ENCODE assay signal across 1 cellular context in the genomic region with DNA sequence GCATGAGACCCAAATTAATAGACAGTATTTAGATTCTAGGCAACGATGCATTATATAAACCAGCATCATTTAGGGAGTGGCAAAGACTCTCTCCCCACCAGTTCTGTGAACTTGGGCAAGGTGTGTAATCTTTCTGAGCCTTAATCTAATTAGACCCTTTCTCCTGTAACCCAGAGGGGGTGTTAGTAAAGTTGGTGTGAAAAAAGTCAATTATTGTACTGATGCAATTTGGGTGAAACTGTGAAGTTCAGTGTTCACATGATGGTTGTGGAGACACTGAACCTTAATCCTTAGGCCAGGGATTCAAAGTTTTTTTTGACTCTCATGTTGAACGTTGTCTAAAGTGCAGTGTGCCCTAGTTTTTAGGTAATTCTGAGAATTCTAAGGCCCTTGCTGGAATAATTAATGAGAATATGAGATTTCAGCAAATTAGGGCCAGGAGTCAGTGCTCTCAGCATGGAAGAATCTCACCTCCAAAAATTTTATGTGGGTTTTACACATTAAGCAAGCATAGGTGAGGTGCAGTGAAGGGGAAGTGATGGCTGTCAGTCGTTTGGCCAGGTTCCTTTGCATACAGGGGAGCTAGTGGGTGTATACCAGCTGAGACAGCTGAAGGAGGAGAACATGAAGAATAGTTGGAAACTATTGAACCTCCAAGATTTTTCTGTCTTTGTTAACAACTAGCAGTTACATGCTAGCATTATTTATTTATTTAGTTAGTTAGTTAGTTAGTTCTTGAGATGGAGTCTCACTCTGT.
TF ChIP-seq lines count a peak whose summit lies in the region.

No MANE protein-coding gene starts in this region.

TF ChIP-seq in liver, 16 proteins besides CTCF, POLR2A, EP300 and RAD21 (continued from another document):
- TF ChIP-seq, protein P1, sequence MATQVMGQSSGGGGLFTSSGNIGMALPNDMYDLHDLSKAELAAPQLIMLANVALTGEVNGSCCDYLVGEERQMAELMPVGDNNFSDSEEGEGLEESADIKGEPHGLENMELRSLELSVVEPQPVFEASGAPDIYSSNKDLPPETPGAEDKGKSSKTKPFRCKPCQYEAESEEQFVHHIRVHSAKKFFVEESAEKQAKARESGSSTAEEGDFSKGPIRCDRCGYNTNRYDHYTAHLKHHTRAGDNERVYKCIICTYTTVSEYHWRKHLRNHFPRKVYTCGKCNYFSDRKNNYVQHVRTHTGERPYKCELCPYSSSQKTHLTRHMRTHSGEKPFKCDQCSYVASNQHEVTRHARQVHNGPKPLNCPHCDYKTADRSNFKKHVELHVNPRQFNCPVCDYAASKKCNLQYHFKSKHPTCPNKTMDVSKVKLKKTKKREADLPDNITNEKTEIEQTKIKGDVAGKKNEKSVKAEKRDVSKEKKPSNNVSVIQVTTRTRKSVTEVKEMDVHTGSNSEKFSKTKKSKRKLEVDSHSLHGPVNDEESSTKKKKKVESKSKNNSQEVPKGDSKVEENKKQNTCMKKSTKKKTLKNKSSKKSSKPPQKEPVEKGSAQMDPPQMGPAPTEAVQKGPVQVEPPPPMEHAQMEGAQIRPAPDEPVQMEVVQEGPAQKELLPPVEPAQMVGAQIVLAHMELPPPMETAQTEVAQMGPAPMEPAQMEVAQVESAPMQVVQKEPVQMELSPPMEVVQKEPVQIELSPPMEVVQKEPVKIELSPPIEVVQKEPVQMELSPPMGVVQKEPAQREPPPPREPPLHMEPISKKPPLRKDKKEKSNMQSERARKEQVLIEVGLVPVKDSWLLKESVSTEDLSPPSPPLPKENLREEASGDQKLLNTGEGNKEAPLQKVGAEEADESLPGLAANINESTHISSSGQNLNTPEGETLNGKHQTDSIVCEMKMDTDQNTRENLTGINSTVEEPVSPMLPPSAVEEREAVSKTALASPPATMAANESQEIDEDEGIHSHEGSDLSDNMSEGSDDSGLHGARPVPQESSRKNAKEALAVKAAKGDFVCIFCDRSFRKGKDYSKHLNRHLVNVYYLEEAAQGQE (IDR thresholded peaks at IDR 0.05) = no peak
- TF ChIP-seq, protein P2, sequence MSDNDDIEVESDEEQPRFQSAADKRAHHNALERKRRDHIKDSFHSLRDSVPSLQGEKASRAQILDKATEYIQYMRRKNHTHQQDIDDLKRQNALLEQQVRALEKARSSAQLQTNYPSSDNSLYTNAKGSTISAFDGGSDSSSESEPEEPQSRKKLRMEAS (IDR thresholded peaks at IDR 0.05) = no peak
- TF ChIP-seq TAF1 (conservative IDR thresholded peaks at IDR 0.05) (no peak), RXRA (IDR thresholded peaks at IDR 0.05) (peak; percentile 43 to 60), FOXA2 (IDR thresholded peaks at IDR 0.05) (no peak), JUND (IDR thresholded peaks at IDR 0.05) (peak in 1 of 2 donors; percentile 17), NR2F2 (IDR thresholded peaks at IDR 0.05) (no peak), HNF4A (conservative IDR thresholded peaks at IDR 0.05) (peak; percentile 89 to 91), YY1 (IDR thresholded peaks at IDR 0.05) (peak; percentile 14), GABPA (IDR thresholded peaks at IDR 0.05 in 1 of 2, conservative IDR thresholded peaks at IDR 0.05 in 1 of 2) (no peak), EGR1 (IDR thresholded peaks at IDR 0.05; ENCODE audit: low read depth in 2 of 2) (no peak), ZBTB33 (IDR thresholded peaks at IDR 0.05) (no peak)
TF ChIP-seq in liver: peak in this region for 6.
